8 cellular contexts compared by ENCODE assay signal in the genomic region with DNA sequence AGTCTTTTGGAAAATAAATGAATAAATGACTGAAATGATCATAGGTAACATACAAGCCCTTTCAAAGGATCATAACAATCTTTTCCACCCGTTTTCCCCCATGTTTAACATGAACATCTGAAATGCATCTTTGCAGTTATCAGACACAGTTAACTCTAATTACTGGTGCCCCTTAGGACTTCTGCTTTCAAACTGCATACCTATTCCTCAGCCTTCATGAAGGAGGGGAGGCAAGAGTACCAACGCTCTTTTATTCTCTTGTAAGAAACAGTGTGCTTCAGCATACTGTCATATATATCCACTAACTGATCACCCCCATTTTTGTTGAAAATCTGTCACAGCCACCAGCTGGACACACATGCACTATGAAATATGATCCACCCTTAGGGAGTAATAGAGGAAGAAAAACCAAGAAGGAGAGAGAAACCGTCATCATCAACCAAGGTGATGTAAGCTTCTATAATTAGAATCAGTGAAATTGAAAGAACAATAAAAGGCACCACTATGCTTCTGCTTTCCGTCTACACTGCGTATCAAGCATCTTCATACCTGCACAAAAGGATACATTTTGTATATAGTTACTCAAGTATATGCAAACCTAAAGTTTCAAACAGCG.
DNase-seq lines count a peak whose midpoint lies in the region; ATAC-seq and TF ChIP-seq lines count a peak whose summit lies in the region.

No MANE protein-coding gene starts in this region.

- H3K4me3 ChIP-seq in DOHH2 (ENCODE audit: low read length) = peak overlapping the region; percentile 23; the same call in 1 of the 2 replicates
- H3K4me3 ChIP-seq in heart right ventricle = no peak overlapping the region
- no peak overlapping the region for H3K4me3 ChIP-seq in esophagus squamous epithelium

- H3K27ac ChIP-seq in DOHH2 (ENCODE audit: low read depth, low read length) (0 out of 2 replicates have a peak overlapping the region, but pooled peaks have one; percentile 8), heart right ventricle (peak overlapping the region in 1 of 10 donors; percentile 12), esophagus squamous epithelium (no peak overlapping the region)

- H3K9me2 ChIP-seq in DOHH2 (replicated peaks; ENCODE audit: control insufficient read depth, low read length) = no peaks in the 10 kb centered on the region

- H3K79me2 ChIP-seq in DOHH2 (ENCODE audit: control insufficient read depth, low read length) = no peaks in the 10 kb centered on the region; the same call in 1 of the 2 replicates

- ATAC-seq in GM19438 (IDR thresholded peaks at IDR 0.05; ENCODE audit: low read depth, unreplicated experiment) = peak; percentile 88
- ATAC-seq in HG03342 (IDR thresholded peaks at IDR 0.05; ENCODE audit: unreplicated experiment) = peak; percentile 96
- peak in 7 of 8 donors; percentile 47 to 76 (median 64) for ATAC-seq in heart right ventricle

- H3K36me3 ChIP-seq in DOHH2 (ENCODE audit: control insufficient read depth, low read length) (peaks cover 62% of the 10 kb centered on the region), heart right ventricle (peaks cover 0 to 10% (median 0%) of the 10 kb centered on the region in 9 donors), esophagus squamous epithelium (no peaks in the 10 kb centered on the region)

- TF ChIP-seq CTCF in DOHH2 (IDR thresholded peaks at IDR 0.05; ENCODE audit: low read depth, low read length, poor library complexity, severe bottlenecking) (no peak), heart right ventricle (IDR thresholded peaks at IDR 0.05) (no peak), HFFc6 (IDR thresholded peaks at IDR 0.05) (no peak), esophagus squamous epithelium (IDR thresholded peaks at IDR 0.05) (no peak)

- no peak overlapping the region for H3K27ac Mint-ChIP-seq in HFFc6

- H3K9me3 Mint-ChIP-seq in HFFc6 = no peaks in the 10 kb centered on the region

- H3K4me1 ChIP-seq in DOHH2 (ENCODE audit: control insufficient read depth, low read length) (peaks cover 22% of the 10 kb centered on the region), heart right ventricle (peaks cover 0 to 51% (median 13%) of the 10 kb centered on the region in 9 donors), esophagus squamous epithelium (peaks cover 0 to 14% (median 0%) of the 10 kb centered on the region in 3 donors)

- H3K9me3 ChIP-seq in DOHH2 (ENCODE audit: control insufficient read depth, insufficient read depth, low read length) (no peaks in the 10 kb centered on the region), heart right ventricle (no peaks in the 10 kb centered on the region), esophagus squamous epithelium (no peaks in the 10 kb centered on the region)

- DNase-seq in SHP77 treated with DMSO at 0.1 percent for 48 hours (lab: John Stamatoyannopoulos, UW) = peak; percentile 91
- no peak for DNase-seq in heart right ventricle
- DNase-seq in HFFc6 = no peak
- DNase-seq in esophagus squamous epithelium (lab: John Stamatoyannopoulos, UW) = no peak
- no peak for DNase-seq in NCI-H1694 (lab: John Stamatoyannopoulos, UW)

- H3K36me3 Mint-ChIP-seq in HFFc6 (ENCODE audit: low read depth) = peaks cover 5% of the 10 kb centered on the region; the same call in 1 of the 2 replicates

- 57% methylated on average over 6 of the region's 6 CpGs for WGBS in heart right ventricle, 2 donors
- WGBS in esophagus squamous epithelium, 2 donors = 64 to 72% methylated on average over 6 of the region's 6 CpGs

- H4K20me1 ChIP-seq in DOHH2 (ENCODE audit: control insufficient read depth, insufficient read depth, low read depth, low read length) = no peaks in the 10 kb centered on the region

- peaks cover 44% of the 10 kb centered on the region for H3K4me1 Mint-ChIP-seq in HFFc6 (ENCODE audit: low read depth)

- no peaks in the 10 kb centered on the region for H3K27me3 Mint-ChIP-seq in HFFc6 (ENCODE audit: insufficient read depth)

- intact Hi-C loops in heart right ventricle (cut with DNase I) = loop anchor here in 1 of 10 donors (5.0 kb wide), 1 partner anchor 1874 kb away; no protein-coding TSS in a partner anchor
- intact Hi-C loops in esophagus squamous epithelium (cut with DNase I) = no loop called here

- TF ChIP-seq POLR2A in esophagus squamous epithelium (IDR thresholded peaks at IDR 0.05) = no peak

- H3F3A ChIP-seq in DOHH2 (ENCODE audit: control insufficient read depth, insufficient read depth) = no peaks in the 10 kb centered on the region; the same call in 1 of the 2 replicates

- peak overlapping the region; percentile 30 for H3K4me2 ChIP-seq in DOHH2 (ENCODE audit: low read length)

- H3K4me3 Mint-ChIP-seq in HFFc6 = no peak overlapping the region

- H3K27me3 ChIP-seq in DOHH2 (ENCODE audit: control insufficient read depth, low read length) = no peaks in the 10 kb centered on the region
- no peaks in the 10 kb centered on the region for H3K27me3 ChIP-seq in heart right ventricle
- no peaks in the 10 kb centered on the region for H3K27me3 ChIP-seq in esophagus squamous epithelium
